17 cellular contexts compared by ENCODE assay signal in the genomic region with DNA sequence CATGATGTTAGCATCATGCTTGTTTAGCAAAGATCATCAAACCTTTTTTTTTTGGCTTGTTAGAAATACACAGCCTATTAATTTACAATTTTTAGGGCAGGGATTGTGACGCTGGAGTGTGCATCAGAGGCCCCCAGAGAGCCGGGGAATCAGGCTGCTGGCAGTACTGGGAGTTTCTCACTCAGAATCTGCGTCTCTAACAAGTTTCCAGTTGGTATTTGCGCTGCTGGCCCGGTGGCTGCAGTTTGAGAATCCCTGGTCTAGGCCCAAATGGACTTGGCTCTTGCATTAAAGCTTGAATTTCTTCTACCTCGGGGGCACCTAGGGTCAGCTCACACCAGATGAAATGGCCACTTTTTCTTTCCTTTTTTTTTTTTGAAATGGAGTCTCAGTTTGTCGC.
DNase-seq lines count a peak whose midpoint lies in the region; ATAC-seq, FAIRE-seq and TF ChIP-seq lines count a peak whose summit lies in the region.
"Had no signal": no experiment of that assay in that cellular context is flagged by ENCODE, and none has a peak within 500 bp of the region (broad histone marks: within the 10 kb centered on the region; RNA-seq: fewer than 3 reads in every experiment).

No MANE protein-coding gene starts in this region.

- H3K9ac ChIP-seq in K562 (ENCODE audit: insufficient read depth in 1 of 2, low read depth in 2 of 2, low read length in 2 of 2) = no peak overlapping the region

- H3K9me1 ChIP-seq in K562 (ENCODE audit: control insufficient read depth, insufficient read depth, low read length) = no peaks in the 10 kb centered on the region

- no peak overlapping the region for H2AFZ ChIP-seq in K562 (ENCODE audit: low read depth, low read length)

- no peaks in the 10 kb centered on the region for H3K4me1 Mint-ChIP-seq in Caco-2 (ENCODE audit: low read depth, unreplicated experiment)
- H3K4me1 Mint-ChIP-seq in nephron = peaks cover 32% of the 10 kb centered on the region
- no peaks in the 10 kb centered on the region for H3K4me1 Mint-ChIP-seq in T-helper 2 cell treated with Interferon-gamma antibody and Interleukin-4, amounts not matched to agents 5 μg/mL and 100 μg/mL, for 36 hours (ENCODE audit: low read depth)

- DNase-seq in Caco-2 = no peak
- no peak for DNase-seq in K562 (ENCODE audit: extremely low read depth in 1 of 4, low spot score in 3 of 4)
- no peak for DNase-seq in sciatic nerve (ENCODE audit: low spot score)
- DNase-seq in T-helper 2 cell treated with Interferon-gamma antibody and Interleukin-4, amounts not matched to agents 5 μg/mL and 100 μg/mL, for 36 hours (ENCODE audit: low spot score) = no peak
- DNase-seq: CD8-positive, alpha-beta T cell; COR-L47; DMS53; GF-D8; GOT3; H9; IMR-90 had no signal

- H3K27me3 Mint-ChIP-seq in Caco-2 (ENCODE audit: insufficient read depth, unreplicated experiment) (no peaks in the 10 kb centered on the region), nephron (ENCODE audit: low read depth) (no peaks in the 10 kb centered on the region)
- peaks cover 9% of the 10 kb centered on the region for H3K27me3 Mint-ChIP-seq in T-helper 2 cell treated with Interferon-gamma antibody and Interleukin-4, amounts not matched to agents 5 μg/mL and 100 μg/mL, for 36 hours (ENCODE audit: low read depth)

- TF ChIP-seq CTCF in Caco-2 (IDR thresholded peaks at IDR 0.05; ENCODE audit: insufficient read depth in 1 of 2, low read depth in 1 of 2, low read length in 1 of 2, severe bottlenecking in 1 of 2, unreplicated experiment in 1 of 2) = no peak
- no peak for TF ChIP-seq CTCF in K562 (IDR thresholded peaks at IDR 0.05 in 2 of 3, conservative IDR thresholded peaks at IDR 0.05 in 1 of 3; ENCODE audit: insufficient read depth in 2 of 3, low read depth in 1 of 3, low read length in 3 of 3)
- no peak for TF ChIP-seq CTCF in nephron (IDR thresholded peaks at IDR 0.05; ENCODE audit: unreplicated experiment in 3 of 3)

- WGBS in K562 (ENCODE audit: insufficient coverage, low coverage, missing lambda C conversion rate) = 79% methylated on average over 7 of the region's 7 CpGs

- peaks cover 79% of the 10 kb centered on the region for H4K20me1 ChIP-seq in K562 (replicated peaks; ENCODE audit: control insufficient read depth, insufficient read depth, low read length)

- POLR2A ChIA-PET in Caco-2 (lab: Charles Lee) (no interaction called here), K562 (lab: Yijun Ruan, JAX) (interaction anchor here (0.6 to 0.7 kb wide), 4 partner anchors 34 to 1268 kb away, joined by 3 to 4 read pairs (median 4); no protein-coding TSS in a partner anchor)

- H3K36me3 ChIP-seq in Caco-2 (ENCODE audit: control insufficient read depth, insufficient read depth, low read length) (no peaks in the 10 kb centered on the region), K562 (ENCODE audit: control insufficient read depth, insufficient read depth, low read length) (no peaks in the 10 kb centered on the region)

- intact Hi-C loops in Caco-2 (cut with micrococcal nuclease; ENCODE audit: unreplicated experiment) = no loop called here
- intact Hi-C loops in K562 (cut with micrococcal nuclease) = loop anchor here (5.0 kb wide), 1 partner anchor 146 kb away; no protein-coding TSS in a partner anchor
- intact Hi-C loops in sciatic nerve (cut with DNase I) = no loop called here

- H3K4me1 ChIP-seq in Caco-2 (no peaks in the 10 kb centered on the region), K562 (replicated peaks in 1 of 2; ENCODE audit: control insufficient read depth in 2 of 2, insufficient read depth in 2 of 2, low read length in 2 of 2) (peaks cover 17 to 70% of the 10 kb centered on the region in 2 experiments; a peak in 4 of 5 replicates)

- TF ChIP-seq EP300 in K562 (IDR thresholded peaks at IDR 0.05; ENCODE audit: low read length) = no peak

- H3K4me3 Mint-ChIP-seq in Caco-2 (ENCODE audit: unreplicated experiment) (no peak overlapping the region), nephron (no peak overlapping the region)
- no peak overlapping the region for H3K4me3 Mint-ChIP-seq in T-helper 2 cell treated with Interferon-gamma antibody and Interleukin-4, amounts not matched to agents 5 μg/mL and 100 μg/mL, for 36 hours
- H3K4me3 Mint-ChIP-seq: B cell; CD8-positive, alpha-beta T cell; H9 had no signal

- H3K27ac Mint-ChIP-seq in Caco-2 (ENCODE audit: unreplicated experiment) = peak overlapping the region; percentile 31
- peak overlapping the region in 2 of 3 experiments; percentile 15 to 65 for H3K27ac Mint-ChIP-seq in nephron
- no peak overlapping the region for H3K27ac Mint-ChIP-seq in T-helper 2 cell treated with Interferon-gamma antibody and Interleukin-4, amounts not matched to agents 5 μg/mL and 100 μg/mL, for 36 hours
- H3K27ac Mint-ChIP-seq: B cell; CD8-positive, alpha-beta T cell had no signal

- TF ChIP-seq POLR2A in K562 (conservative IDR thresholded peaks at IDR 0.05) = no peak

- no peak for TF ChIP-seq RAD21 in K562 (CRISPR knock-in tag; conservative IDR thresholded peaks at IDR 0.05 in 1 of 2, IDR thresholded peaks at IDR 0.05 in 1 of 2)

- BruUV-seq in Caco-2 (replicated peaks; lab: Mats Ljungman, UMichigan) = no TSS peak
- no TSS peak for BruUV-seq in K562 (replicated peaks; lab: Mats Ljungman, UMichigan)

- H3K9me3 Mint-ChIP-seq in Caco-2 (ENCODE audit: unreplicated experiment) = no peaks in the 10 kb centered on the region
- no peaks in the 10 kb centered on the region for H3K9me3 Mint-ChIP-seq in nephron
- H3K9me3 Mint-ChIP-seq in T-helper 2 cell treated with Interferon-gamma antibody and Interleukin-4, amounts not matched to agents 5 μg/mL and 100 μg/mL, for 36 hours = no peaks in the 10 kb centered on the region
- H3K9me3 Mint-ChIP-seq: CD8-positive, alpha-beta T cell; H9 had no signal

- CTCF ChIA-PET in Caco-2 (lab: Charles Lee) = interaction anchor here (0.9 to 1.0 kb wide), 2 partner anchors 10 to 18 kb away, joined by 3 to 4 read pairs; no protein-coding TSS in a partner anchor
- CTCF ChIA-PET in K562 (lab: Yijun Ruan, JAX; ENCODE audit: low intra/inter-chr PET ratio) = no interaction called here

- ATAC-seq in K562 = no peak
- peak; percentile 40 for ATAC-seq in sciatic nerve
- ATAC-seq in GM19324 (IDR thresholded peaks at IDR 0.05; ENCODE audit: low FRiP score, unreplicated experiment) = no peak
- no peak for ATAC-seq in GM19397 (IDR thresholded peaks at IDR 0.05; ENCODE audit: unreplicated experiment)
- ATAC-seq: CD8-positive, alpha-beta T cell had no signal

- in situ Hi-C loops in K562 (cut with MboI) = no loop called here

- no peaks in the 10 kb centered on the region for H3K36me3 Mint-ChIP-seq in Caco-2 (ENCODE audit: insufficient read depth, unreplicated experiment)
- peaks cover 6% of the 10 kb centered on the region for H3K36me3 Mint-ChIP-seq in nephron (ENCODE audit: low read depth)
- no peaks in the 10 kb centered on the region for H3K36me3 Mint-ChIP-seq in T-helper 2 cell treated with Interferon-gamma antibody and Interleukin-4, amounts not matched to agents 5 μg/mL and 100 μg/mL, for 36 hours (ENCODE audit: low read depth)
- H3K36me3 Mint-ChIP-seq: CD14-positive monocyte; CD8-positive, alpha-beta T cell had no signal

- H3K9me3 ChIP-seq in Caco-2 (no peaks in the 10 kb centered on the region), K562 (replicated peaks; ENCODE audit: control insufficient read depth, insufficient read depth, low read depth, low read length) (no peaks in the 10 kb centered on the region)

- H3K27ac ChIP-seq in K562 (ENCODE audit: extremely low read depth, low read depth, low read length) = no peak overlapping the region

- H3K79me2 ChIP-seq in K562 (ENCODE audit: control insufficient read depth, insufficient read depth, low read length) = no peaks in the 10 kb centered on the region

- no peak overlapping the region for H3K4me2 ChIP-seq in K562 (ENCODE audit: insufficient read depth, low read length)

- FAIRE-seq in K562 (lab: Jason Lieb, UNC) = peak; percentile 11
- FAIRE-seq: A204.1 had no signal

- no peaks in the 10 kb centered on the region for H3K27me3 ChIP-seq in Caco-2 (replicated peaks; ENCODE audit: control insufficient read depth, insufficient read depth, low read length)
- no peaks in the 10 kb centered on the region for H3K27me3 ChIP-seq in K562 (ENCODE audit: control insufficient read depth in 2 of 2, insufficient read depth in 2 of 2, low read length in 2 of 2)

- no peak overlapping the region for H3K4me3 ChIP-seq in Caco-2 (ENCODE audit: low read depth, low read length)
- no peak overlapping the region for H3K4me3 ChIP-seq in K562

TF ChIP-seq in K562, 482 proteins besides CTCF, POLR2A, EP300 and RAD21 (continues in another document):
- TF ChIP-seq NONO (IDR thresholded peaks at IDR 0.05; ENCODE audit: low read depth in 2 of 2, low read length in 1 of 2) (no peak), ZNF311 (CRISPR knock-in tag; IDR thresholded peaks at IDR 0.05) (no peak), ELF1 (tag; IDR thresholded peaks at IDR 0.05) (no peak), ZNF395 (CRISPR knock-in tag; IDR thresholded peaks at IDR 0.05) (no peak)
